ENCODE assay signal across 1 cellular context in the genomic region with DNA sequence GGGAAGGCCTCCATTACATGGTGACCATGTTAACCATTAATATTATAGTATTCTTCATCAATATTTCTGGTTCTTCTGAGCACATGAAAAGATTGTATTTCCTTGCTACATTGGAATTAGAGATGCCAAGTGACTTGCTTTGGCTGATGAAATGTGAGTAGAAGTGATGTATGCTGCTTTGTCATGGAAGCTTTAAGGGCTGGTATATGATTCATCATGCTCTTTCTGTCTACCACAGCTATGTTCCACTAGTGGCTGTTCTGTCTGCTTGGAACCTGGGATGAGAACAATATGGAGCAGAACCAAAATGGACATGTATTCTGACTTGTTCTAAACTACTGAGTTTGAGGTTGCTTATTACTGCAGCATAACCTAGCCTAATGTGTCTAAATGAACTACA.
TF ChIP-seq lines count a peak whose summit lies in the region.

No MANE protein-coding gene starts in this region.

TF ChIP-seq in GM23338, 12 proteins besides CTCF, POLR2A, EP300 and RAD21 (continued from another document):
- TF ChIP-seq, protein P1, sequence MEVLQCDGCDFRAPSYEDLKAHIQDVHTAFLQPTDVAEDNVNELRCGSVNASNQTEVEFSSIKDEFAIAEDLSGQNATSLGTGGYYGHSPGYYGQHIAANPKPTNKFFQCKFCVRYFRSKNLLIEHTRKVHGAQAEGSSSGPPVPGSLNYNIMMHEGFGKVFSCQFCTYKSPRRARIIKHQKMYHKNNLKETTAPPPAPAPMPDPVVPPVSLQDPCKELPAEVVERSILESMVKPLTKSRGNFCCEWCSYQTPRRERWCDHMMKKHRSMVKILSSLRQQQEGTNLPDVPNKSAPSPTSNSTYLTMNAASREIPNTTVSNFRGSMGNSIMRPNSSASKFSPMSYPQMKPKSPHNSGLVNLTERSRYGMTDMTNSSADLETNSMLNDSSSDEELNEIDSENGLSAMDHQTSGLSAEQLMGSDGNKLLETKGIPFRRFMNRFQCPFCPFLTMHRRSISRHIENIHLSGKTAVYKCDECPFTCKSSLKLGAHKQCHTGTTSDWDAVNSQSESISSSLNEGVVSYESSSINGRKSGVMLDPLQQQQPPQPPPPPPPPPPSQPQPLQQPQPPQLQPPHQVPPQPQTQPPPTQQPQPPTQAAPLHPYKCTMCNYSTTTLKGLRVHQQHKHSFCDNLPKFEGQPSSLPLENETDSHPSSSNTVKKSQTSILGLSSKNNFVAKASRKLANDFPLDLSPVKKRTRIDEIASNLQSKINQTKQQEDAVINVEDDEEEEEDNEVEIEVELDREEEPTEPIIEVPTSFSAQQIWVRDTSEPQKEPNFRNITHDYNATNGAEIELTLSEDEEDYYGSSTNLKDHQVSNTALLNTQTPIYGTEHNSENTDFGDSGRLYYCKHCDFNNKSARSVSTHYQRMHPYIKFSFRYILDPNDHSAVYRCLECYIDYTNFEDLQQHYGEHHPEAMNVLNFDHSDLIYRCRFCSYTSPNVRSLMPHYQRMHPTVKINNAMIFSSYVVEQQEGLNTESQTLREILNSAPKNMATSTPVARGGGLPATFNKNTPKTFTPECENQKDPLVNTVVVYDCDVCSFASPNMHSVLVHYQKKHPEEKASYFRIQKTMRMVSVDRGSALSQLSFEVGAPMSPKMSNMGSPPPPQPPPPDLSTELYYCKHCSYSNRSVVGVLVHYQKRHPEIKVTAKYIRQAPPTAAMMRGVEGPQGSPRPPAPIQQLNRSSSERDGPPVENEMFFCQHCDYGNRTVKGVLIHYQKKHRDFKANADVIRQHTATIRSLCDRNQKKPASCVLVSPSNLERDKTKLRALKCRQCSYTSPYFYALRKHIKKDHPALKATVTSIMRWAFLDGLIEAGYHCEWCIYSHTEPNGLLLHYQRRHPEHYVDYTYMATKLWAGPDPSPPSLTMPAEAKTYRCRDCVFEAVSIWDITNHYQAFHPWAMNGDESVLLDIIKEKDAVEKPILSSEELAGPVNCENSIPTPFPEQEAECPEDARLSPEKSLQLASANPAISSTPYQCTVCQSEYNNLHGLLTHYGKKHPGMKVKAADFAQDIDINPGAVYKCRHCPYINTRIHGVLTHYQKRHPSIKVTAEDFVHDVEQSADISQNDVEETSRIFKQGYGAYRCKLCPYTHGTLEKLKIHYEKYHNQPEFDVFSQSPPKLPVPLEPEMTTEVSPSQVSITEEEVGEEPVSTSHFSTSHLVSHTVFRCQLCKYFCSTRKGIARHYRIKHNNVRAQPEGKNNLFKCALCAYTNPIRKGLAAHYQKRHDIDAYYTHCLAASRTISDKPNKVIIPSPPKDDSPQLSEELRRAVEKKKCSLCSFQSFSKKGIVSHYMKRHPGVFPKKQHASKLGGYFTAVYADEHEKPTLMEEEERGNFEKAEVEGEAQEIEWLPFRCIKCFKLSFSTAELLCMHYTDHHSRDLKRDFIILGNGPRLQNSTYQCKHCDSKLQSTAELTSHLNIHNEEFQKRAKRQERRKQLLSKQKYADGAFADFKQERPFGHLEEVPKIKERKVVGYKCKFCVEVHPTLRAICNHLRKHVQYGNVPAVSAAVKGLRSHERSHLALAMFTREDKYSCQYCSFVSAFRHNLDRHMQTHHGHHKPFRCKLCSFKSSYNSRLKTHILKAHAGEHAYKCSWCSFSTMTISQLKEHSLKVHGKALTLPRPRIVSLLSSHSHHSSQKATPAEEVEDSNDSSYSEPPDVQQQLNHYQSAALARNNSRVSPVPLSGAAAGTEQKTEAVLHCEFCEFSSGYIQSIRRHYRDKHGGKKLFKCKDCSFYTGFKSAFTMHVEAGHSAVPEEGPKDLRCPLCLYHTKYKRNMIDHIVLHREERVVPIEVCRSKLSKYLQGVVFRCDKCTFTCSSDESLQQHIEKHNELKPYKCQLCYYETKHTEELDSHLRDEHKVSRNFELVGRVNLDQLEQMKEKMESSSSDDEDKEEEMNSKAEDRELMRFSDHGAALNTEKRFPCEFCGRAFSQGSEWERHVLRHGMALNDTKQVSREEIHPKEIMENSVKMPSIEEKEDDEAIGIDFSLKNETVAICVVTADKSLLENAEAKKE (CRISPR knock-in tag; IDR thresholded peaks at IDR 0.05), result no peak
TF ChIP-seq in GM23338: peak in this region for 0.
